Comparison of ENCODE assay signal across 13 cellular contexts in the genomic region with DNA sequence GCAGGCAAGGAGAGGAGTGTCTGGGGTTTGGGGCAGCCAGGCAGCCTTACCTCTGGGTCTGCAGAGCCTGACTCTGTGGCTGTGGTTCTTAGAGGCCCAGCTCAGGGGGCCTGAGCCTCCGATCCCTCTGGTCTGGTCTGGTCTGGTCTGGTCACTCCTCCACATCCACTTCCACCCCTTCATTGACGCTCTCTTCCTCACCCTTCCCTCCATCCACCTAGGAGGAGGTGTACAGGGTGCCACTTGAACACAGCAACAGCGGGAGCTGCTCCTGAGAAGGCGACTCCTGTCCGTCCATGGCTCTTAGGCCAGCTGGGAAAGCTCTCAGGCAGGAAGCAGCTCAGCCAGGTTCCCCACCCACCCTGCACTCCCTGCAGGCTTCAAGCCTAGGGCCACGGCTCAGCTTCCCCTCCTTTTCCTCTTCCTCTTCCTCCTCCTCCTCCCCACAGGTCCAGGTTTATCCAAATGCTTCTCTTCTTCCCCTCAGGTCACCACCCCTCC. TPM values are rescaled to one million over a fixed set of nuclear protein-coding genes. Genes with fewer than 3 reads are reported as not detected.
A peak's percentile ranks its signal among the peaks of the same experiment; 100 is the strongest.
DNase-seq lines count a peak whose midpoint lies in the region; ATAC-seq and TF ChIP-seq lines count a peak whose summit lies in the region.
"Had no signal": no experiment of that assay in that cellular context is flagged by ENCODE, and none has a peak within 500 bp of the region (broad histone marks: within the 10 kb centered on the region; RNA-seq: fewer than 3 reads in every experiment).

No MANE protein-coding gene starts in this region.

- peak overlapping the region; percentile 34 for H3K4me3 ChIP-seq in WI38 (ENCODE audit: low read depth, low read length)
- peak overlapping the region in 1 of 4 experiments; percentile 3 for H3K4me3 ChIP-seq in fibroblast of lung (replicated peaks in 1 of 4; ENCODE audit: control extremely low read depth in 1 of 4, insufficient read depth in 1 of 4, low read depth in 3 of 4, low read length in 4 of 4)
- no peak overlapping the region for H3K4me3 ChIP-seq in CD8-positive, alpha-beta memory T cell (ENCODE audit: low read length)
- H3K4me3 ChIP-seq: esophagus squamous epithelium, Peyer's patch, thyroid gland had no signal

- peaks cover 42% of the 10 kb centered on the region for H3K4me1 Mint-ChIP-seq in activated CD4-positive, alpha-beta T cell treated with anti-CD3 and anti-CD28 coated beads, Interleukin-2, amount 10 ng/mL, durations not matched to agents 24 days and 14 days
- H3K4me1 Mint-ChIP-seq in stimulated activated memory B cell treated with anti-CD40 and anti-IgM and Interleukin-4, amounts not matched to agents 10 μg/mL and 1 μg/mL and 100 μg/mL, for 72 hours, result peaks cover 53% of the 10 kb centered on the region
- peaks cover 44% of the 10 kb centered on the region for H3K4me1 Mint-ChIP-seq in WTC11
- peaks cover 23 to 66% (median 54%) of the 10 kb centered on the region in 3 donors for H3K4me1 Mint-ChIP-seq in CD8-positive, alpha-beta memory T cell

- TF ChIP-seq CTCF in WI38 (IDR thresholded peaks at IDR 0.05; ENCODE audit: low read depth, low read length) (no peak), fibroblast of lung (conservative IDR thresholded peaks at IDR 0.05 in 1 of 2, IDR thresholded peaks at IDR 0.05 in 1 of 2; ENCODE audit: low read depth in 1 of 2, low read length in 2 of 2) (no peak), WTC11 (IDR thresholded peaks at IDR 0.05) (no peak)

- no peaks in the 10 kb centered on the region for H4K20me1 ChIP-seq in fibroblast of lung (ENCODE audit: control insufficient read depth, extremely low read depth, insufficient read depth, low read length)

- H3K27ac ChIP-seq in fibroblast of lung (ENCODE audit: insufficient read depth, low read length), result peak overlapping the region; percentile 8
- H3K27ac ChIP-seq in CD8-positive, alpha-beta memory T cell (ENCODE audit: low read depth, low read length), result no peak overlapping the region
- H3K27ac ChIP-seq: esophagus squamous epithelium, thyroid gland had no signal

- intact Hi-C loops in activated CD4-positive, alpha-beta T cell treated with anti-CD3 and anti-CD28 coated beads, Interleukin-2, amount 10 ng/mL, durations not matched to agents 24 days and 14 days (cut with micrococcal nuclease), result loop anchor here (1.0 to 2.0 kb wide), 2 partner anchors 11 to 59 kb away; no protein-coding TSS in a partner anchor

- DNase-seq in activated CD4-positive, alpha-beta T cell treated with anti-CD3 and anti-CD28 coated beads, Interleukin-2, amount 10 ng/mL, durations not matched to agents 24 days and 14 days, result no peak
- no peak for DNase-seq in activated CD4-positive, alpha-beta T cell treated with anti-CD3 and anti-CD28 coated beads, Interleukin-2, amount 50 U/mL, for 48 hours
- DNase-seq in fibroblast of lung (ENCODE audit: low read depth in 2 of 2) (peak in 1 of 2 donors; percentile 12), WTC11 (ENCODE audit: low spot score) (no peak)
- no peak for DNase-seq in CD8-positive, alpha-beta memory T cell
- DNase-seq: esophagus squamous epithelium, NCI-H1436 had no signal

- no peaks in the 10 kb centered on the region for H3K9me3 ChIP-seq in fibroblast of lung (ENCODE audit: control insufficient read depth, insufficient read depth, low read depth, low read length)
- H3K9me3 ChIP-seq in CD8-positive, alpha-beta memory T cell (ENCODE audit: low read length), result no peaks in the 10 kb centered on the region
- H3K9me3 ChIP-seq: esophagus squamous epithelium, Peyer's patch, thyroid gland had no signal

- H3K9ac ChIP-seq in fibroblast of lung (ENCODE audit: insufficient read depth, low read length), result peak overlapping the region; percentile 12

- no peak for ATAC-seq in stimulated activated memory B cell treated with anti-CD40 and anti-IgM and Interleukin-4, amounts not matched to agents 10 μg/mL and 1 μg/mL and 100 μg/mL, for 72 hours
- no peak for ATAC-seq in HG03108 (IDR thresholded peaks at IDR 0.05; ENCODE audit: unreplicated experiment)
- ATAC-seq in WTC11, result no peak

- H3K4me1 ChIP-seq in fibroblast of lung (ENCODE audit: control insufficient read depth, extremely low read depth, insufficient read depth, low read length), result peaks cover 8% of the 10 kb centered on the region
- H3K4me1 ChIP-seq in CD8-positive, alpha-beta memory T cell (ENCODE audit: insufficient read depth, low read length), result peaks cover 18% of the 10 kb centered on the region
- H3K4me1 ChIP-seq: Peyer's patch had no signal

- peak overlapping the region; percentile 63 for H3K4me2 ChIP-seq in fibroblast of lung (ENCODE audit: extremely low read depth, insufficient read depth, low read length)

- peaks cover 31% of the 10 kb centered on the region for H3K27me3 Mint-ChIP-seq in activated CD4-positive, alpha-beta T cell treated with anti-CD3 and anti-CD28 coated beads, Interleukin-2, amount 10 ng/mL, durations not matched to agents 24 days and 14 days
- no peaks in the 10 kb centered on the region for H3K27me3 Mint-ChIP-seq in stimulated activated memory B cell treated with anti-CD40 and anti-IgM and Interleukin-4, amounts not matched to agents 10 μg/mL and 1 μg/mL and 100 μg/mL, for 72 hours
- H3K27me3 Mint-ChIP-seq in WTC11 (ENCODE audit: low read depth), result peaks cover 30% of the 10 kb centered on the region
- peaks cover 0 to 5% of the 10 kb centered on the region in 2 donors for H3K27me3 Mint-ChIP-seq in CD8-positive, alpha-beta memory T cell
- H3K27me3 Mint-ChIP-seq: B cell had no signal

- H3K36me3 ChIP-seq in fibroblast of lung (ENCODE audit: control insufficient read depth, insufficient read depth, low read length), result no peaks in the 10 kb centered on the region
- H3K36me3 ChIP-seq in CD8-positive, alpha-beta memory T cell (ENCODE audit: insufficient read depth, low read length), result no peaks in the 10 kb centered on the region
- H3K36me3 ChIP-seq: esophagus squamous epithelium, Peyer's patch, thyroid gland had no signal

- peak overlapping the region; percentile 57 for H2AFZ ChIP-seq in fibroblast of lung (ENCODE audit: low read length)

- peak overlapping the region; percentile 46 for H3K4me3 Mint-ChIP-seq in activated CD4-positive, alpha-beta T cell treated with anti-CD3 and anti-CD28 coated beads, Interleukin-2, amount 10 ng/mL, durations not matched to agents 24 days and 14 days
- H3K4me3 Mint-ChIP-seq in stimulated activated memory B cell treated with anti-CD40 and anti-IgM and Interleukin-4, amounts not matched to agents 10 μg/mL and 1 μg/mL and 100 μg/mL, for 72 hours, result peak overlapping the region; percentile 6
- no peak overlapping the region for H3K4me3 Mint-ChIP-seq in WTC11
- peak overlapping the region in 2 of 7 donors; percentile 10 to 33 for H3K4me3 Mint-ChIP-seq in CD8-positive, alpha-beta memory T cell
- H3K4me3 Mint-ChIP-seq: B cell had no signal

- CTCF ChIA-PET in WTC11 (lab: Charles Lee), result interaction anchor here (1.4 to 4.8 kb wide), 2 partner anchors 16 to 60 kb away, joined by 3 to 25 read pairs; no protein-coding TSS in a partner anchor
- CTCF ChIA-PET in CD8-positive, alpha-beta memory T cell (lab: Charles Lee), result interaction anchor here (1.9 to 13.8 kb wide), 2 partner anchors 16 to 78 kb away, joined by 7 to 129 read pairs; a partner anchor contains a TSS

- no peaks in the 10 kb centered on the region for H3K9me3 Mint-ChIP-seq in activated CD4-positive, alpha-beta T cell treated with anti-CD3 and anti-CD28 coated beads, Interleukin-2, amount 10 ng/mL, durations not matched to agents 24 days and 14 days
- no peaks in the 10 kb centered on the region for H3K9me3 Mint-ChIP-seq in stimulated activated memory B cell treated with anti-CD40 and anti-IgM and Interleukin-4, amounts not matched to agents 10 μg/mL and 1 μg/mL and 100 μg/mL, for 72 hours
- H3K9me3 Mint-ChIP-seq in WTC11, result peaks cover 16% of the 10 kb centered on the region; the same call in 1 of the 2 replicates
- no peaks in the 10 kb centered on the region for H3K9me3 Mint-ChIP-seq in CD8-positive, alpha-beta memory T cell

- no peaks in the 10 kb centered on the region for H3K79me2 ChIP-seq in fibroblast of lung (ENCODE audit: control insufficient read depth, insufficient read depth, low read length)

- POLR2A ChIA-PET in WTC11 (lab: Charles Lee), result no interaction called here
- POLR2A ChIA-PET in CD8-positive, alpha-beta memory T cell (lab: Charles Lee), result no interaction called here

- H3K36me3 Mint-ChIP-seq in activated CD4-positive, alpha-beta T cell treated with anti-CD3 and anti-CD28 coated beads, Interleukin-2, amount 10 ng/mL, durations not matched to agents 24 days and 14 days (ENCODE audit: low read depth), result no peaks in the 10 kb centered on the region
- peaks cover 38% of the 10 kb centered on the region for H3K36me3 Mint-ChIP-seq in stimulated activated memory B cell treated with anti-CD40 and anti-IgM and Interleukin-4, amounts not matched to agents 10 μg/mL and 1 μg/mL and 100 μg/mL, for 72 hours
- H3K36me3 Mint-ChIP-seq in WTC11, result no peaks in the 10 kb centered on the region
- peaks cover 0 to 44% (median 0%) of the 10 kb centered on the region in 3 donors for H3K36me3 Mint-ChIP-seq in CD8-positive, alpha-beta memory T cell

- H3K27ac Mint-ChIP-seq in activated CD4-positive, alpha-beta T cell treated with anti-CD3 and anti-CD28 coated beads, Interleukin-2, amount 10 ng/mL, durations not matched to agents 24 days and 14 days, result peak overlapping the region; percentile 87
- peak overlapping the region; percentile 58 for H3K27ac Mint-ChIP-seq in stimulated activated memory B cell treated with anti-CD40 and anti-IgM and Interleukin-4, amounts not matched to agents 10 μg/mL and 1 μg/mL and 100 μg/mL, for 72 hours
- H3K27ac Mint-ChIP-seq in WTC11, result no peak overlapping the region
- peak overlapping the region in 3 of 8 donors; percentile 17 to 63 (median 39) for H3K27ac Mint-ChIP-seq in CD8-positive, alpha-beta memory T cell
- H3K27ac Mint-ChIP-seq: B cell had no signal

- H3K27me3 ChIP-seq in fibroblast of lung (ENCODE audit: control insufficient read depth, insufficient read depth, low read length), result no peaks in the 10 kb centered on the region
- no peaks in the 10 kb centered on the region for H3K27me3 ChIP-seq in CD8-positive, alpha-beta memory T cell (ENCODE audit: insufficient read depth, low read length, poor library complexity, severe bottlenecking)
- H3K27me3 ChIP-seq: Peyer's patch, thyroid gland had no signal

RNA-seq across cellular contexts. Expression of a gene that starts 16.9 kb away (rescaled TPM):
- 0.23 and 0.38 TPM in 2 replicates for total RNA-seq in activated CD4-positive, alpha-beta T cell treated with anti-CD3 and anti-CD28 coated beads, Interleukin-2, amount 10 ng/mL, durations not matched to agents 24 days and 14 days
- total RNA-seq in fibroblast of lung (not detected in 2 replicates), WTC11 (2021) (not detected in 3 replicates)
- not detected in 2 replicates for polyA plus RNA-seq in fibroblast of lung
- polyA plus RNA-seq in fibroblast of lung (2012), result 0.15 and 0.33 TPM in 2 replicates
- not detected in 2 replicates for polyA minus RNA-seq in fibroblast of lung (ENCODE audit: low replicate concordance)
- total RNA-seq in CD8-positive, alpha-beta memory T cell, result 10 to 100 TPM; 11.1 to 11.6 TPM
- polyA plus RNA-seq in CD8-positive, alpha-beta memory T cell, result 3.5 TPM

RNA-seq across cellular contexts. Expression of a gene that starts 43.4 kb away (rescaled TPM):
- 8.3 and 10.3 TPM in 2 replicates for total RNA-seq in activated CD4-positive, alpha-beta T cell treated with anti-CD3 and anti-CD28 coated beads, Interleukin-2, amount 10 ng/mL, durations not matched to agents 24 days and 14 days
- 58.3 and 77.3 TPM in 2 replicates for total RNA-seq in fibroblast of lung
- polyA plus RNA-seq in fibroblast of lung, result 182 and 236 TPM in 2 replicates
- 122 and 182 TPM in 2 replicates for polyA plus RNA-seq in fibroblast of lung (2012)
- 254 and 555 TPM in 2 replicates for polyA minus RNA-seq in fibroblast of lung (ENCODE audit: low replicate concordance)
- 316 to 347 TPM (median 338 TPM) in 3 replicates for total RNA-seq in WTC11 (2021)
- total RNA-seq in CD8-positive, alpha-beta memory T cell, result 10 to 100 TPM; 56.1 to 58.6 TPM
- polyA plus RNA-seq in CD8-positive, alpha-beta memory T cell, result 50.1 TPM
